ENCODE assay signal across 7 cellular contexts in the genomic region with DNA sequence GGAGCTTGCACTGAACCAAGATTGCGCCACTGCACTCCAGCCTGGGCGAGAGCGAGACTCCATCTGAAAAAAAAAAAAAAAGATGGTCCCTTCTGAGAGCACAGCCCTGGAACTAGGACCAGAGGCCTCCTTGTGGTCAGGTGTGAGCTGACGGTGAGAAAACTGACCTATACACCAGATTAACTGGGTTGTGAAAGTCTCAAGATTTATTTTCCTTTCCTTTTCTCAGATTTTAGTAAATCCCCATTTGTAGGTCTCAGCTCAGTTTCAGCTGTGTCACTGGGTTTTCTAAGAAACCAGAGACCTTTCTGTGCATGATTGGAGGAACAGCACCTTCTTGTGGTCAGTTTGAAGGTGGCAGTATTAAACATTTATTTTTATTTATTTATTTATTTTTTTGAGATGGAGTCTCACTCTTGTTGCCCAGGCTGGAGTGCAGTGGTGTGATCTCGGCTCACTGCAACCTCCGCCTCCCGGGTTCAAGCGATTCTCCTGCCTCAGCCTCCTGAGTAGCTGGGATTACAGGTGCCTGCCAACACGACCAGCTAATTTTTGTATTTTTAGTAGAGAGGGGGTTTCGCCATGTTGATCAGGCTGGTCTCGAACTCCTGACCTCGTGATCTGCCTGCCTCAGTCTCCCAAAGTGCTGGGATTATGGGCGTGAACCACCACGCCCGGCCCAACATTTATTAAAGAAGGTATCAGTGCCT. TPM values are rescaled to one million over a fixed set of nuclear protein-coding genes. Genes with fewer than 3 reads are reported as not detected.
DNase-seq lines count a peak whose midpoint lies in the region; ATAC-seq and TF ChIP-seq lines count a peak whose summit lies in the region.
"Not testable (repeated sequence)": the region's sequence is repeated elsewhere in the genome, so short reads cannot be mapped to it uniquely, and the experiment has no call there.

No MANE protein-coding gene starts in this region.

- CTCF ChIA-PET in HCT116 (lab: Charles Lee), result interaction anchor here (0.6 to 2.0 kb wide), 7 partner anchors 8 to 440 kb away, joined by 3 to 13 read pairs (median 3); no protein-coding TSS in a partner anchor

- not testable (repeated sequence) for H3K4me3 ChIP-seq in GM12864 (ENCODE audit: low read depth, low read length); HCT116 (replicated peaks in 1 of 2; ENCODE audit: low read depth in 1 of 2, low read length in 2 of 2); brain microvascular endothelial cell (ENCODE audit: low read depth, low read length); heart left ventricle; neuronal stem cell (ENCODE audit: low read length in 2 of 2)

- not testable (repeated sequence) for H3K27ac ChIP-seq in HCT116 (ENCODE audit: low read depth, low read length); brain microvascular endothelial cell; neuronal stem cell (replicated peaks; ENCODE audit: low read length)
- H3K27ac ChIP-seq in heart left ventricle, result peak overlapping the region in 1 of 12 donors; percentile 36

- DNase-seq in GM12864 (ENCODE audit: low read depth), result peak; percentile 38
- DNase-seq in HCT116 (ENCODE audit: low read depth, low spot score), result peak; percentile 48
- DNase-seq in NCI-H1417 treated with DMSO at 0.1 percent for 48 hours (lab: John Stamatoyannopoulos, UW), result peak; percentile 20
- DNase-seq in SK-N-DZ (ENCODE audit: low spot score), result peak; percentile 32
- DNase-seq in brain microvascular endothelial cell, result not testable (repeated sequence)
- DNase-seq in heart left ventricle, result peak in 1 of 5 donors; percentile 32
- DNase-seq in neuronal stem cell (ENCODE audit: low spot score), result peak; percentile 21

- not testable (repeated sequence) for H3K4me2 ChIP-seq in HCT116 (ENCODE audit: low read length); neuronal stem cell (ENCODE audit: insufficient read depth, low read length, poor library complexity, severe bottlenecking)

- H3K9me3 ChIP-seq in HCT116 (ENCODE audit: control insufficient read depth in 1 of 2, insufficient read depth in 1 of 2, low read depth in 1 of 2, low read length in 2 of 2); heart left ventricle; neuronal stem cell (replicated peaks in 1 of 2; ENCODE audit: control insufficient read depth in 2 of 2, insufficient read depth in 1 of 2, low read depth in 1 of 2, low read length in 2 of 2): not testable (repeated sequence)

- H3K79me2 ChIP-seq in HCT116 (ENCODE audit: insufficient read depth, low read length), result not testable (repeated sequence)

- peak; percentile 68 for TF ChIP-seq CTCF in GM12864 (IDR thresholded peaks at IDR 0.05; ENCODE audit: low read depth, low read length, missing control alignments)
- TF ChIP-seq CTCF in HCT116 (IDR thresholded peaks at IDR 0.05 in 2 of 3, conservative IDR thresholded peaks at IDR 0.05 in 1 of 3; ENCODE audit: borderline replicate concordance in 1 of 3, insufficient read depth in 1 of 3, low read depth in 2 of 3, low read length in 2 of 3), result peak; percentile 66 to 95 (median 69)
- peak; percentile 67 for TF ChIP-seq CTCF in brain microvascular endothelial cell (IDR thresholded peaks at IDR 0.05; ENCODE audit: low read depth, low read length, missing control alignments)
- TF ChIP-seq CTCF in heart left ventricle (IDR thresholded peaks at IDR 0.05), result peak; percentile 65 to 86 (median 81)

- not testable (repeated sequence) for H3K14ac ChIP-seq in neuronal stem cell (ENCODE audit: low read length)

- H2BK5ac ChIP-seq in neuronal stem cell (ENCODE audit: low read length), result not testable (repeated sequence)

- H3K36me3 ChIP-seq in HCT116 (ENCODE audit: control insufficient read depth in 1 of 2, insufficient read depth in 2 of 2, low read length in 2 of 2); brain microvascular endothelial cell (replicated peaks); heart left ventricle; neuronal stem cell (replicated peaks in 1 of 2; ENCODE audit: control insufficient read depth in 2 of 2, insufficient read depth in 2 of 2, low read length in 2 of 2): not testable (repeated sequence)

- TF ChIP-seq POLR2A in HCT116 (IDR thresholded peaks at IDR 0.05; ENCODE audit: borderline replicate concordance, extremely low read depth, insufficient read depth, insufficient read length); heart left ventricle (IDR thresholded peaks at IDR 0.05): not testable (repeated sequence)

- H4K20me1 ChIP-seq in HCT116 (ENCODE audit: insufficient read depth), result not testable (repeated sequence)

- TF ChIP-seq RAD21 in HCT116 (IDR thresholded peaks at IDR 0.05; ENCODE audit: low read depth), result peak; percentile 85

- not testable (repeated sequence) for H3K4ac ChIP-seq in neuronal stem cell (ENCODE audit: low read length)

- not testable (repeated sequence) for H3K9ac ChIP-seq in HCT116 (ENCODE audit: low read length); neuronal stem cell (ENCODE audit: low read depth, low read length, poor library complexity)

- not testable (repeated sequence) for H4K8ac ChIP-seq in neuronal stem cell (ENCODE audit: low read depth, low read length)

- WGBS in heart left ventricle, 4 donors, result 65 to 73% (median 70%) methylated on average over 15 of the region's 15 CpGs
- WGBS in neuronal stem cell (ENCODE audit: extremely low coverage in 2 of 2, insufficient read length in 2 of 2, insufficient replicate concordance in 1 of 2), 2 donors, result no CpG with 5 or more reads among the region's 15 CpGs

- H2BK15ac ChIP-seq in neuronal stem cell (ENCODE audit: low read length), result not testable (repeated sequence)

- BruUV-seq in HCT116 (replicated peaks; lab: Mats Ljungman, UMichigan), result not testable (repeated sequence)

- H2BK12ac ChIP-seq in neuronal stem cell (ENCODE audit: low read length), result not testable (repeated sequence)

- not testable (repeated sequence) for H3K23ac ChIP-seq in neuronal stem cell (ENCODE audit: low read depth, low read length, poor library complexity)

- RAD21 ChIA-PET in HCT116 (lab: Charles Lee; ENCODE audit: low non-redundant PET in 1 of 2, low total read pairs in 2 of 2, uncharacterized antibody in 2 of 2, unreplicated experiment in 2 of 2), result interaction anchor here (1.4 to 2.1 kb wide), 2 partner anchors 339 to 434 kb away, joined by 4 read pairs; no protein-coding TSS in a partner anchor

- H3K9me2 ChIP-seq in HCT116 (ENCODE audit: insufficient read depth), result not testable (repeated sequence)

- POLR2A ChIA-PET in HCT116 (lab: Charles Lee), result not testable (repeated sequence)

- in situ Hi-C loops in brain microvascular endothelial cell (cut with HindIII; ENCODE audit: low pct_ligation_motif_present, low sequenced_read_pairs), result not testable (repeated sequence)

- ATAC-seq in HCT116 (peak; percentile 74), heart left ventricle (peak in 3 of 4 donors; percentile 65 to 78 (median 67))

- not testable (repeated sequence) for H3K4me1 ChIP-seq in HCT116 (ENCODE audit: control insufficient read depth in 1 of 2, insufficient read depth in 2 of 2, low read length in 2 of 2); heart left ventricle; neuronal stem cell (ENCODE audit: control insufficient read depth in 2 of 2, insufficient read depth in 1 of 2, low read depth in 1 of 2, low read length in 2 of 2)

- not testable (repeated sequence) for H2BK120ac ChIP-seq in neuronal stem cell (ENCODE audit: low read depth, low read length)

- not testable (repeated sequence) for H4K91ac ChIP-seq in neuronal stem cell (ENCODE audit: low read depth, low read length, poor library complexity)

- not testable (repeated sequence) for H3K79me1 ChIP-seq in neuronal stem cell (ENCODE audit: low read depth, low read length)

- not testable (repeated sequence) for H3K18ac ChIP-seq in neuronal stem cell (ENCODE audit: low read length)

- not testable (repeated sequence) for H2AK5ac ChIP-seq in neuronal stem cell (ENCODE audit: low read depth, low read length)

- intact Hi-C loops in HCT116 (cut with micrococcal nuclease), result loop anchor here (1.0 to 5.0 kb wide), 3 partner anchors 215 to 435 kb away; a partner anchor contains a TSS
- intact Hi-C loops in heart left ventricle (cut with DNase I), result loop anchor here (2.0 to 10.0 kb wide), 9 partner anchors 212 to 435 kb away; a partner anchor contains a TSS

- not testable (repeated sequence) for H3K27me3 ChIP-seq in HCT116 (ENCODE audit: insufficient read depth, low read length); brain microvascular endothelial cell (replicated peaks); heart left ventricle; neuronal stem cell (ENCODE audit: control insufficient read depth in 3 of 3, insufficient read depth in 3 of 3, low read depth in 1 of 3, low read length in 3 of 3)

- H2AFZ ChIP-seq in HCT116 (ENCODE audit: low read depth, low read length, poor library complexity, severe bottlenecking), result peak overlapping the region; percentile 74
- H2AFZ ChIP-seq in neuronal stem cell (ENCODE audit: low read length), result peak overlapping the region; percentile 28

TF ChIP-seq in HCT116, 20 proteins besides CTCF, POLR2A, EP300 and RAD21:
- 0 out of 2 replicates have a peak, but pooled peaks have one; percentile 15 for TF ChIP-seq CBX3 (IDR thresholded peaks at IDR 0.05; ENCODE audit: low read depth)

RNA-seq across cellular contexts. Expression of a gene that starts 11.7 kb away (rescaled TPM):
- 10.4 TPM for total RNA-seq in HCT116 (2021; ENCODE audit: unreplicated experiment)
- polyA plus RNA-seq in HCT116 (2012), result 4.2 and 5.2 TPM in 2 replicates
- 1.4 and 2.5 TPM in 2 replicates for polyA plus RNA-seq in SK-N-DZ (2014; cell fraction: cytosol; rRNA removed)
- polyA plus RNA-seq in SK-N-DZ (2014; cell fraction: nucleus; rRNA removed), result 0.77 and 0.90 TPM in 2 replicates
- 10 to 100 TPM; 18.7 to 41.1 (median 24.6) TPM for total RNA-seq in heart left ventricle
- 10 to 100 TPM; 10.6 to 14.7 TPM for polyA plus RNA-seq in heart left ventricle
- 6.6 TPM for polyA plus RNA-seq in neuronal stem cell (2013, experiment 1 of 2)
- 7.0 TPM for polyA plus RNA-seq in neuronal stem cell (2013, experiment 2 of 2)

RNA-seq across cellular contexts. Expression of a gene that starts 47.2 kb away (rescaled TPM):
- 21.6 TPM for total RNA-seq in HCT116 (2021; ENCODE audit: unreplicated experiment)
- 6.5 and 8.8 TPM in 2 replicates for polyA plus RNA-seq in HCT116 (2012)
- polyA plus RNA-seq in SK-N-DZ (2014; cell fraction: cytosol; rRNA removed), result 6.6 and 6.7 TPM in 2 replicates
- polyA plus RNA-seq in SK-N-DZ (2014; cell fraction: nucleus; rRNA removed), result 6.7 and 7.0 TPM in 2 replicates
- 10 to 100 TPM; 18.8 to 37.0 (median 26.9) TPM for total RNA-seq in heart left ventricle
- polyA plus RNA-seq in heart left ventricle, result 10 to 100 TPM in 1 of 2 donors, 1 to 10 TPM in 1; 5.1 to 11.7 TPM
- 19.2 TPM for polyA plus RNA-seq in neuronal stem cell (2013, experiment 1 of 2)
- 20.2 TPM for polyA plus RNA-seq in neuronal stem cell (2013, experiment 2 of 2)
